In the genomic region with DNA sequence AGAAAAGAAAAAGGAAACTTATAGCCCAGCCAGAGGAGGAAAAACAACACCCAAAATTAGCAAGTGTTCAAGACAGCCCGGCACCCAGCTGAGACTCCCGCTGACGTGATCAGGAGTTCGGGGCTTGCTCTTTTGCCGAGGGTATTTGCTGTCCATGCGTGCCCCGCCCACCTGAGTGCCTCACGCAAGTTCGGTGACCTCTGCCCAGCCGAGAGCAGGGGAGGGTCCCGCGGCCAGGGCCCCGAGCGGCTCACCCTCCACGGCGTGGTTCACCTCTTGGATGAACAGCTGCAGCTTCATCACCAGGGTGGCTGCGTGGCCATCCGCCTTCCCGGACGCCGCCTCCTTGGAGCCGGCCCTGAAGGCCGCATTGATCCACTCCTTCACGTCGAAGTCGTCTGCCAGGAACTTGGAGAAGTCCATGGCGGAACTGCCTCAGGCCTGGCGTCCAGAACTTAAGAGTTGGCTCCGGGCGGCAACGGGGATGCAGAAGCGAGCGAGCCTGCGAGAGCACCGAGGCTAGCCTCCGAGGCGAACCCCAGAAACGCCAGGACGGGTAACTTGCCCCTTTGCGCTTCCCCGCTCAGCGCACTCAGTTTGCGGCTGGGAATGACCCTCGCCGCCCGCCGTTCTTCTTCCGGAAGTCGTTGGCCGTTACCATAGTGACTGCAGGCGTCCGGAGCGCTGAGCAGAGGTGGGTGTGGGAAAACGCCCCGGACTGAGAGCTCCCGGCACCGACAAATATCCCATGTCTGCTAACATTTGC, we compare ENCODE assay signal across 8 cellular contexts. TPM values are rescaled to one million over a fixed set of nuclear protein-coding genes. Genes with fewer than 3 reads are reported as not detected.
DNase-seq lines count a peak whose midpoint lies in the region; ATAC-seq and TF ChIP-seq lines count a peak whose summit lies in the region.

A gene (minus strand): TSS at position 618 of the 766 bp plus-strand sequence. CDS start 195 bp downstream, at position 423.

- peak within 1 kb of the TSS; percentile 72 for H3K9ac ChIP-seq in mammary epithelial cell (ENCODE audit: insufficient read depth, low read length)
- H3K9ac ChIP-seq in iPS-20b (ENCODE audit: low read depth, low read length) = peak within 1 kb of the TSS; percentile 86
- peak within 1 kb of the TSS; percentile 93 to 96 (median 93) for H3K9ac ChIP-seq in skeletal muscle tissue (ENCODE audit: low read depth in 1 of 3, low read length in 3 of 3)

- POLR2A ChIA-PET in WTC11 (lab: Charles Lee) = interaction anchor here (1.3 kb wide), 1 partner anchor 105 kb away, joined by 3 read pairs; a partner anchor contains a TSS

- no peaks in the 10 kb centered on the region for H3K9me3 Mint-ChIP-seq in WTC11

- DNase-seq in NK-92 treated with Interleukin-12 subunit alpha and Interleukin-12 subunit beta, amount 100 ng/mL, for 24 hours (lab: John Stamatoyannopoulos, UW) = peak; percentile 61
- DNase-seq in NK-92 (lab: John Stamatoyannopoulos, UW; ENCODE audit: unreplicated experiment) (no peak), NCI-H2196 (lab: John Stamatoyannopoulos, UW; ENCODE audit: unreplicated experiment) (peak; percentile 88), WTC11 (ENCODE audit: low spot score) (peak; percentile 88), mammary epithelial cell (peak; percentile 86)

- under 1% methylated on average over 29 of the region's 57 CpGs for WGBS in mammary epithelial cell (ENCODE audit: low coverage, missing lambda C conversion rate)

- intact Hi-C loops in mammary epithelial cell (cut with micrococcal nuclease) = loop anchor here (1.0 to 2.0 kb wide), 2 partner anchors 52 to 105 kb away; a partner anchor contains a TSS

- H3K4me3 ChIP-seq in mammary epithelial cell (replicated peaks in 1 of 3; ENCODE audit: insufficient read depth in 1 of 3, low read depth in 2 of 3, low read length in 3 of 3) (peak within 1 kb of the TSS; percentile 70 to 96 (median 79)), iPS-20b (ENCODE audit: low read length) (peak within 1 kb of the TSS; percentile 87), skeletal muscle tissue (ENCODE audit: low read length in 3 of 3) (peak within 1 kb of the TSS; percentile 96 to 100 (median 98))

- H3K27ac ChIP-seq in mammary epithelial cell (ENCODE audit: insufficient read depth, low read depth, low read length) = peak within 1 kb of the TSS; percentile 53
- H3K27ac ChIP-seq in iPS-20b (ENCODE audit: low read length) = peak within 1 kb of the TSS; percentile 68
- H3K27ac ChIP-seq in skeletal muscle tissue (ENCODE audit: low read depth, low read length) = peak within 1 kb of the TSS; percentile 76

- dilution Hi-C loops in mammary epithelial cell (cut with HindIII; ENCODE audit: low sequenced_read_pairs) = no loop called here

- H3K36me3 Mint-ChIP-seq in WTC11 = no peaks in the 10 kb centered on the region

- no peaks in the 10 kb centered on the region for H4K20me1 ChIP-seq in mammary epithelial cell (ENCODE audit: insufficient read depth, low read length)

- ATAC-seq in HG03045 (IDR thresholded peaks at IDR 0.05; ENCODE audit: unreplicated experiment) (peak; percentile 89), WTC11 (peak; percentile 89)

- H3K9me3 ChIP-seq in mammary epithelial cell (replicated peaks; ENCODE audit: insufficient read depth, low read length) (no peaks in the 10 kb centered on the region), iPS-20b (ENCODE audit: insufficient read depth, low read depth, low read length) (no peaks in the 10 kb centered on the region), skeletal muscle tissue (ENCODE audit: control insufficient read depth in 3 of 3, low read length in 3 of 3) (no peaks in the 10 kb centered on the region)

- TF ChIP-seq CTCF in WTC11 (IDR thresholded peaks at IDR 0.05) (no peak), mammary epithelial cell (conservative IDR thresholded peaks at IDR 0.05 in 1 of 2, IDR thresholded peaks at IDR 0.05 in 1 of 2; ENCODE audit: extremely low read depth in 1 of 2, insufficient read depth in 1 of 2, low read depth in 1 of 2, low read length in 2 of 2) (no peak)

- no peaks in the 10 kb centered on the region for H3K27me3 Mint-ChIP-seq in WTC11 (ENCODE audit: low read depth)

- peaks cover 6% of the 10 kb centered on the region for H3K4me1 Mint-ChIP-seq in WTC11

- CTCF ChIA-PET in WTC11 (lab: Charles Lee) = interaction anchor here (1.0 to 2.1 kb wide), 3 partner anchors 17 to 144 kb away, joined by 3 to 18 read pairs (median 3); no protein-coding TSS in a partner anchor
- CTCF ChIA-PET in mammary epithelial cell (lab: Charles Lee; ENCODE audit: low non-redundant PET) = no interaction called here

- H3K27me3 ChIP-seq in mammary epithelial cell (ENCODE audit: insufficient read depth, low read length) = no peaks in the 10 kb centered on the region
- no peaks in the 10 kb centered on the region for H3K27me3 ChIP-seq in iPS-20b (ENCODE audit: insufficient read depth, low read length)
- H3K27me3 ChIP-seq in skeletal muscle tissue (ENCODE audit: control insufficient read depth in 3 of 3, insufficient read depth in 3 of 3, low read length in 3 of 3) = no peaks in the 10 kb centered on the region

- peak within 1 kb of the TSS; percentile 99 for H2AFZ ChIP-seq in mammary epithelial cell (ENCODE audit: low read depth, low read length)

- H3K36me3 ChIP-seq in mammary epithelial cell (ENCODE audit: insufficient read depth, low read length) (no peaks in the 10 kb centered on the region), iPS-20b (ENCODE audit: insufficient read depth, low read depth, low read length) (no peaks in the 10 kb centered on the region), skeletal muscle tissue (ENCODE audit: control insufficient read depth in 3 of 3, insufficient read depth in 3 of 3, low read length in 3 of 3) (no peaks in the 10 kb centered on the region)

- H3K4me1 ChIP-seq in mammary epithelial cell (ENCODE audit: insufficient read depth, low read length) (peaks cover 12% of the 10 kb centered on the region), iPS-20b (ENCODE audit: insufficient read depth, low read length) (peaks cover 3% of the 10 kb centered on the region; the same call in 1 of the 2 replicates), skeletal muscle tissue (ENCODE audit: control insufficient read depth in 3 of 3, insufficient read depth in 3 of 3, low read length in 3 of 3) (peaks cover 5 to 17% (median 12%) of the 10 kb centered on the region in 3 donors)

- peak within 1 kb of the TSS; percentile 88 for H3K27ac Mint-ChIP-seq in WTC11

- peak within 1 kb of the TSS; percentile 86 for H3K4me2 ChIP-seq in mammary epithelial cell (ENCODE audit: insufficient read depth, low read depth, low read length)

- in situ Hi-C loops in mammary epithelial cell (cut with MboI; ENCODE audit: low sequenced_read_pairs in 2 of 2) = loop anchor here in 1 of 2 donors (10.0 kb wide), 1 partner anchor 52 kb away; no protein-coding TSS in a partner anchor

- peak within 1 kb of the TSS; percentile 86 for H3K4me3 Mint-ChIP-seq in WTC11

- BruUV-seq in mammary epithelial cell (replicated peaks; lab: Mats Ljungman, UMichigan) = no TSS peak

- peaks cover 22% of the 10 kb centered on the region for H3K79me2 ChIP-seq in mammary epithelial cell (ENCODE audit: insufficient read depth, low read length)

TF ChIP-seq in WTC11, 78 proteins besides CTCF, POLR2A, EP300 and RAD21 (continues in another document):
- TF ChIP-seq, protein P1, sequence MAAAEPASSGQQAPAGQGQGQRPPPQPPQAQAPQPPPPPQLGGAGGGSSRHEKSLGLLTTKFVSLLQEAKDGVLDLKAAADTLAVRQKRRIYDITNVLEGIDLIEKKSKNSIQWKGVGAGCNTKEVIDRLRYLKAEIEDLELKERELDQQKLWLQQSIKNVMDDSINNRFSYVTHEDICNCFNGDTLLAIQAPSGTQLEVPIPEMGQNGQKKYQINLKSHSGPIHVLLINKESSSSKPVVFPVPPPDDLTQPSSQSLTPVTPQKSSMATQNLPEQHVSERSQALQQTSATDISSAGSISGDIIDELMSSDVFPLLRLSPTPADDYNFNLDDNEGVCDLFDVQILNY (CRISPR knock-in tag; IDR thresholded peaks at IDR 0.05) = 0 out of 2 replicates have a peak, but pooled peaks have one; percentile 38
- TF ChIP-seq TCF7 (CRISPR knock-in tag; IDR thresholded peaks at IDR 0.05; ENCODE audit: low read depth) (no peak), KAT7 (CRISPR knock-in tag; IDR thresholded peaks at IDR 0.05; ENCODE audit: borderline replicate concordance) (peak; percentile 28; the same call in 1 of the 2 replicates), SP1 (CRISPR knock-in tag; conservative IDR thresholded peaks at IDR 0.05) (peak; percentile 80), FOXP1 (CRISPR knock-in tag; IDR thresholded peaks at IDR 0.05; ENCODE audit: borderline replicate concordance) (peak; percentile 96), ETV6 (CRISPR knock-in tag; IDR thresholded peaks at IDR 0.05) (peak; percentile 82), GABPB1 (CRISPR knock-in tag; IDR thresholded peaks at IDR 0.05) (peak; percentile 83), ESRRA (CRISPR knock-in tag; IDR thresholded peaks at IDR 0.05; ENCODE audit: borderline replicate concordance) (peak; percentile 53; the same call in 1 of the 2 replicates)
- TF ChIP-seq, protein P2, sequence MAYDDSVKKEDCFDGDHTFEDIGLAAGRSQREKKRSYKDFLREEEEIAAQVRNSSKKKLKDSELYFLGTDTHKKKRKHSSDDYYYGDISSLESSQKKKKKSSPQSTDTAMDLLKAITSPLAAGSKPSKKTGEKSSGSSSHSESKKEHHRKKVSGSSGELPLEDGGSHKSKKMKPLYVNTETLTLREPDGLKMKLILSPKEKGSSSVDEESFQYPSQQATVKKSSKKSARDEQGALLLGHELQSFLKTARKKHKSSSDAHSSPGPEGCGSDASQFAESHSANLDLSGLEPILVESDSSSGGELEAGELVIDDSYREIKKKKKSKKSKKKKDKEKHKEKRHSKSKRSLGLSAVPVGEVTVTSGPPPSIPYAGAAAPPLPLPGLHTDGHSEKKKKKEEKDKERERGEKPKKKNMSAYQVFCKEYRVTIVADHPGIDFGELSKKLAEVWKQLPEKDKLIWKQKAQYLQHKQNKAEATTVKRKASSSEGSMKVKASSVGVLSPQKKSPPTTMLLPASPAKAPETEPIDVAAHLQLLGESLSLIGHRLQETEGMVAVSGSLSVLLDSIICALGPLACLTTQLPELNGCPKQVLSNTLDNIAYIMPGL (CRISPR knock-in tag; IDR thresholded peaks at IDR 0.05) = no peak; the same call in 1 of the 2 replicates

RNA-seq across cellular contexts. Expression of the gene that starts here (rescaled TPM):
- total RNA-seq in WTC11 (2021) = 21.6 to 22.6 TPM (median 21.9 TPM) in 3 replicates
- 10 to 100 TPM; 19.2 to 20.8 TPM for total RNA-seq in mammary epithelial cell
- 20.1 TPM for polyA plus RNA-seq in mammary epithelial cell
- polyA minus RNA-seq in mammary epithelial cell = 12.4 TPM
- 12.5 TPM for total RNA-seq in skeletal muscle tissue
